In the genomic region with DNA sequence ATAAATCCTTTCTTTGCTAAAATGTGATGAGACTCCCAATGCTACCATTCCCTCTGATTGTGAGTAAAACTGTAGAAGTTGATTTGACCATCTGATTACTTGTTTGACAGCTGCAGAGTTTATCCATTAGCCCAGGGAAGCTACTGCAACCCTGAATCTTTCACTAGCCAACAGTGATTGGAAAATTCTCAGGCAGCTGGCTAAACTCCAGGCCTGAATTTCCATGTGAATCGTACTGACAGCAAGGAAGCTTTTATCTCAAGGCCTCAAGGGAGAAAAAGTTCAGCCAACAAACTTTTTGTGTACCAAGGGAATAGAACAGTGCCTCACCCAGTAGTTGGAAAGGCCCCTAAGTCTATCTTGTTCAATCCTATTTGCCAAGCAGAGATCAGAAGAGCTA, we compare ENCODE assay signal across 15 cellular contexts.
DNase-seq lines count a peak whose midpoint lies in the region; ATAC-seq and TF ChIP-seq lines count a peak whose summit lies in the region.
"Had no signal": no experiment of that assay in that cellular context is flagged by ENCODE, and none has a peak within 500 bp of the region (broad histone marks: within the 10 kb centered on the region; RNA-seq: fewer than 3 reads in every experiment).

No MANE protein-coding gene starts in this region.

- H2AK5ac ChIP-seq in mesendoderm (ENCODE audit: low read length): no peak overlapping the region

- TF ChIP-seq POLR2A in adrenal gland (IDR thresholded peaks at IDR 0.05): no peak

- no peak overlapping the region for H4K5ac ChIP-seq in mesendoderm (ENCODE audit: low read length)

- ATAC-seq in GM23338: peak; percentile 69
- ATAC-seq: HCT116 had no signal

- no peak overlapping the region for H2BK15ac ChIP-seq in mesendoderm (replicated peaks; ENCODE audit: low read depth)

- WGBS in adrenal gland, 4 donors: 5 to 21% (median 10%) methylated on average over 1 of the region's 1 CpG
- WGBS in mesendoderm (ENCODE audit: extremely low coverage, insufficient coverage, low lambda C conversion rate): no CpG with 5 or more reads among the region's 1 CpG

- no peak overlapping the region for H4K8ac ChIP-seq in mesendoderm (ENCODE audit: low read depth, low read length)

- H3F3A ChIP-seq in GM23338 (replicated peaks; ENCODE audit: low read depth): no peaks in the 10 kb centered on the region
- H3F3A ChIP-seq in neural progenitor cell (ENCODE audit: low read depth): peaks cover 8% of the 10 kb centered on the region

- intact Hi-C loops in adrenal gland (cut with DNase I): no loop called here

- H4K20me1 ChIP-seq in GM23338 (replicated peaks; ENCODE audit: insufficient read depth) (no peaks in the 10 kb centered on the region), neural progenitor cell (ENCODE audit: low read depth) (no peaks in the 10 kb centered on the region)
- H4K20me1 ChIP-seq: BLaER1 had no signal

- H3K4me1 Mint-ChIP-seq in GM23338: peaks cover 50% of the 10 kb centered on the region
- H3K4me1 Mint-ChIP-seq in neural progenitor cell: peaks cover 21% of the 10 kb centered on the region
- H3K4me1 Mint-ChIP-seq: CD8-positive, alpha-beta memory T cell; IgD-negative memory B cell had no signal

- DNase-seq in GM23338 (ENCODE audit: low spot score) (peak; percentile 43), adrenal gland (peak; percentile 13 to 56 (median 24)), iPS-NIHi11 (ENCODE audit: low spot score) (peak; percentile 8), neural progenitor cell (ENCODE audit: low spot score) (peak; percentile 31), mesendoderm (no peak), NCI-H1436 treated with DMSO at 0.1 percent for 48 hours (lab: John Stamatoyannopoulos, UW) (no peak), dermis blood vessel endothelial cell (no peak)
- DNase-seq: CD8-positive, alpha-beta memory T cell; MV-4-11; NCI-H1417 treated with DMSO at 0.1 percent for 48 hours; NCI-H524; SJCRH30 had no signal

- H3K4me1 ChIP-seq in GM23338 (ENCODE audit: insufficient read depth) (peaks cover 43% of the 10 kb centered on the region), adrenal gland (replicated peaks in 1 of 2) (no peaks in the 10 kb centered on the region), neural progenitor cell (peaks cover 27% of the 10 kb centered on the region), mesendoderm (ENCODE audit: control insufficient read depth, low read depth, low read length) (no peaks in the 10 kb centered on the region)
- H3K4me1 ChIP-seq: BLaER1, SJCRH30 had no signal

- no peak overlapping the region for H2BK120ac ChIP-seq in mesendoderm (ENCODE audit: low read depth, low read length)

- H3K56ac ChIP-seq in mesendoderm (ENCODE audit: low read length): no peak overlapping the region

- H3K27ac Mint-ChIP-seq in GM23338 (no peak overlapping the region), neural progenitor cell (peak overlapping the region; percentile 80)
- H3K27ac Mint-ChIP-seq: CD8-positive, alpha-beta memory T cell; IgD-negative memory B cell had no signal

- H3K79me1 ChIP-seq in mesendoderm (ENCODE audit: low read length): no peaks in the 10 kb centered on the region

- H3K9me3 ChIP-seq in adrenal gland (replicated peaks in 1 of 3) (no peaks in the 10 kb centered on the region), neural progenitor cell (ENCODE audit: low read depth) (no peaks in the 10 kb centered on the region)
- H3K9me3 ChIP-seq: BLaER1, SJCRH30 had no signal

- no peaks in the 10 kb centered on the region; the same call in 2 of the 3 replicates for H3K9me3 Mint-ChIP-seq in GM23338
- peaks cover 8% of the 10 kb centered on the region for H3K9me3 Mint-ChIP-seq in neural progenitor cell

- H3K27me3 ChIP-seq in GM23338 (ENCODE audit: insufficient read depth) (no peaks in the 10 kb centered on the region), adrenal gland (no peaks in the 10 kb centered on the region), neural progenitor cell (no peaks in the 10 kb centered on the region), mesendoderm (ENCODE audit: insufficient read depth, low read length, poor library complexity) (no peaks in the 10 kb centered on the region)
- H3K27me3 ChIP-seq: BLaER1, SJCRH30 had no signal

- no peak overlapping the region for H3K23ac ChIP-seq in mesendoderm (ENCODE audit: low read length)

- H3K9ac ChIP-seq in neural progenitor cell (no peak overlapping the region), mesendoderm (ENCODE audit: low read length) (no peak overlapping the region)
- H3K9ac ChIP-seq: BLaER1 had no signal

- H3K4me3 ChIP-seq in GM23338: no peak overlapping the region
- no peak overlapping the region for H3K4me3 ChIP-seq in adrenal gland
- no peak overlapping the region for H3K4me3 ChIP-seq in neural progenitor cell
- H3K4me3 ChIP-seq in mesendoderm (ENCODE audit: low read length): no peak overlapping the region
- H3K4me3 ChIP-seq: BLaER1, SJCRH30 had no signal

- no peak for TF ChIP-seq CTCF in GM23338 (conservative IDR thresholded peaks at IDR 0.05; ENCODE audit: low read depth in 2 of 2)
- no peak for TF ChIP-seq CTCF in adrenal gland (IDR thresholded peaks at IDR 0.05)
- TF ChIP-seq CTCF in neural progenitor cell (IDR thresholded peaks at IDR 0.05): no peak

- no peak overlapping the region for H3K18ac ChIP-seq in mesendoderm (ENCODE audit: low read length)

- H3K79me2 ChIP-seq in GM23338 (replicated peaks; ENCODE audit: insufficient read depth): no peaks in the 10 kb centered on the region
- no peaks in the 10 kb centered on the region for H3K79me2 ChIP-seq in neural progenitor cell (ENCODE audit: low read depth)
- no peaks in the 10 kb centered on the region for H3K79me2 ChIP-seq in mesendoderm (ENCODE audit: control insufficient read depth, insufficient read depth, low read length)

- H3K36me3 Mint-ChIP-seq in GM23338 (ENCODE audit: low read depth): no peaks in the 10 kb centered on the region
- peaks cover 4% of the 10 kb centered on the region for H3K36me3 Mint-ChIP-seq in neural progenitor cell
- H3K36me3 Mint-ChIP-seq: CD8-positive, alpha-beta memory T cell; IgD-negative memory B cell had no signal

- no peaks in the 10 kb centered on the region for H3K36me3 ChIP-seq in GM23338 (ENCODE audit: insufficient read depth)
- H3K36me3 ChIP-seq in adrenal gland (replicated peaks in 1 of 2): no peaks in the 10 kb centered on the region
- H3K36me3 ChIP-seq in neural progenitor cell: no peaks in the 10 kb centered on the region
- H3K36me3 ChIP-seq in mesendoderm (ENCODE audit: control insufficient read depth, insufficient read depth, low read length): no peaks in the 10 kb centered on the region
- H3K36me3 ChIP-seq: BLaER1, SJCRH30 had no signal

- H3K27me3 Mint-ChIP-seq in GM23338 (ENCODE audit: insufficient read depth, low read depth, poor library complexity): no peaks in the 10 kb centered on the region
- no peaks in the 10 kb centered on the region for H3K27me3 Mint-ChIP-seq in neural progenitor cell (ENCODE audit: insufficient read depth, low read depth)
- H3K27me3 Mint-ChIP-seq: IgD-negative memory B cell had no signal

- no peak overlapping the region for H3K4me3 Mint-ChIP-seq in GM23338
- no peak overlapping the region for H3K4me3 Mint-ChIP-seq in neural progenitor cell
- H3K4me3 Mint-ChIP-seq: CD8-positive, alpha-beta memory T cell; IgD-negative memory B cell had no signal

- no peak overlapping the region for H2BK5ac ChIP-seq in mesendoderm (ENCODE audit: low read length)

- 0 out of 2 replicates have a peak overlapping the region, but pooled peaks have one; percentile 45 for H3K4me2 ChIP-seq in GM23338
- H3K4me2 ChIP-seq in neural progenitor cell: peak overlapping the region; percentile 16
- no peak overlapping the region for H3K4me2 ChIP-seq in mesendoderm (ENCODE audit: low read length)
- H3K4me2 ChIP-seq: BLaER1 had no signal

- H3K9me2 ChIP-seq in GM23338 (ENCODE audit: insufficient read depth): peaks cover 7% of the 10 kb centered on the region; the same call in 1 of the 2 replicates

- no peak overlapping the region for H3K4ac ChIP-seq in mesendoderm (ENCODE audit: low read depth, low read length)

- H2AFZ ChIP-seq in GM23338: no peak overlapping the region
- no peak overlapping the region for H2AFZ ChIP-seq in neural progenitor cell (replicated peaks)

- no peak overlapping the region for H3K27ac ChIP-seq in GM23338 (ENCODE audit: low read depth)
- H3K27ac ChIP-seq in adrenal gland: no peak overlapping the region
- H3K27ac ChIP-seq in neural progenitor cell: peak overlapping the region; percentile 66
- no peak overlapping the region for H3K27ac ChIP-seq in mesendoderm (ENCODE audit: low read depth, low read length)
- H3K27ac ChIP-seq: BLaER1, SJCRH30 had no signal

TF ChIP-seq in GM23338, 12 proteins besides CTCF, POLR2A, EP300 and RAD21:
- TF ChIP-seq ZNF331 (CRISPR knock-in tag; IDR thresholded peaks at IDR 0.05; ENCODE audit: low read depth): no peak

Comparison
In these comparisons a context has a peak if more than half of its experiments do, and no peak if none do; other contexts are left out.
1. DNase-seq: peak in GM23338 (single experiment), adrenal gland (7 of 7), iPS-NIHi11 (single experiment) and neural progenitor cell (single experiment); none in mesendoderm (single experiment), NCI-H1436 treated with DMSO at 0.1 percent for 48 hours (single experiment) and dermis blood vessel endothelial cell (single experiment).